In genomic region chr15:47184003-47184404, GRCh38 we compare ENCODE assay signal across 1 cellular context.
TF ChIP-seq lines count a peak whose summit lies in the region.

No MANE protein-coding gene starts in this region.

TF ChIP-seq in H1, 55 proteins besides CTCF, POLR2A, EP300 and RAD21 (continued from another document):
- TF ChIP-seq MAX (IDR thresholded peaks at IDR 0.05) (peak; percentile 81), E2F6 (IDR thresholded peaks at IDR 0.05) (peak; percentile 60; the same call in 1 of the 2 replicates), CHD7 (IDR thresholded peaks at IDR 0.05; ENCODE audit: insufficient replicate concordance, low read length) (no peak), YY1 (IDR thresholded peaks at IDR 0.05; ENCODE audit: low read depth, low read length) (no peak), SP2 (IDR thresholded peaks at IDR 0.05; ENCODE audit: low read length) (no peak), TEAD4 (IDR thresholded peaks at IDR 0.05; ENCODE audit: low read depth, low read length) (no peak), JUND (IDR thresholded peaks at IDR 0.05; ENCODE audit: low read length) (no peak), EZH2 (IDR thresholded peaks at IDR 0.05; ENCODE audit: low read depth, low read length, severe bottlenecking) (no peak), RBBP5 (IDR thresholded peaks at IDR 0.05; ENCODE audit: borderline replicate concordance, low read depth, low read length) (no peak), ATF3 (IDR thresholded peaks at IDR 0.05; ENCODE audit: insufficient read depth, low read depth, low read length) (no peak), FOSL1 (IDR thresholded peaks at IDR 0.05; ENCODE audit: insufficient read depth, low read depth, low read length) (no peak), TBP (IDR thresholded peaks at IDR 0.05; ENCODE audit: low read depth, low read length) (no peak), CHD1 (IDR thresholded peaks at IDR 0.05; ENCODE audit: low read depth, low read length) (no peak), CBX8 (IDR thresholded peaks at IDR 0.05; ENCODE audit: borderline replicate concordance, low read depth, low read length) (no peak)
TF ChIP-seq in H1: peak in this region for 5.
